In the genomic region with DNA sequence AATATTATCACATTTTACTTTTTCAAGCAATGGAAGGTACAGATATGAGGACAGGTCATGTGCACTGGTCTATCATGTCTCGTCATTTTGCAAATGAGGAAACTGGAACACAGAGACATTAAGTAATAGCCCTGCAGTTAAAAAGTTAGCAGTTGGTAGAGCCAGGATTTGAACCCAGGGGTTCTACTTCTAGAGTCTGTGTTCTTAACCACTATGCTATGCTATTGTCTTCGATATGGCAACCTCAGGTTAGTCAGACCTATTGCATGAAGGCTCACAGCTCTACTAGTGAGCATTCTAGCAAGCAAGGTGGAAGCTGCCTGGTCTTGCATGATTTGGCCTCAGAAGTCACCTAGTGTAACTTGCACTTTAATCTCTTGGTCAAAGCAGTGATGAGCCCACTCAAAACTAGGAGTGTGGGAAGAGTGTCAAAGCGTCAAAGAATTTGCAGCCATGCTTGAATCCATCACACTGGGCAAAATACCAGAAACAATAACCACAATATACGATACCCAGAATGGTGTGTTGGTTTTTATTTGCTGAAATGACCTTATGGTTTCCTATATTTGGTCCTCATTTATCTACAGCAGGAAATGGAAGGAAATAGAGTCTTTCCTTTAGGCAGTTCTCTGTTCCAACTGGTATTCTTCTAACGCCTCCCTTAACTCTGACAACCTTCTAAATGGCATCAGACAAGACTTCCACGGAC, we compare ENCODE assay signal across 18 cellular contexts. TPM values are rescaled to one million over a fixed set of nuclear protein-coding genes. Genes with fewer than 3 reads are reported as not detected.
DNase-seq lines count a peak whose midpoint lies in the region; ATAC-seq, FAIRE-seq and TF ChIP-seq lines count a peak whose summit lies in the region.
"Had no signal": no experiment of that assay in that cellular context is flagged by ENCODE, and none has a peak within 500 bp of the region (broad histone marks: within the 10 kb centered on the region; RNA-seq: fewer than 3 reads in every experiment).

No MANE protein-coding gene starts in this region.

- H3K36me3 ChIP-seq in PC-9 (ENCODE audit: low read depth) (no peaks in the 10 kb centered on the region), endothelial cell of umbilical vein (ENCODE audit: control insufficient read depth in 2 of 2, extremely low read depth in 1 of 2, insufficient read depth in 2 of 2, low read length in 2 of 2) (no peaks in the 10 kb centered on the region), left ventricle myocardium inferior (no peaks in the 10 kb centered on the region), left lung (no peaks in the 10 kb centered on the region)
- H3K36me3 ChIP-seq: heart left ventricle, lower lobe of right lung, neural progenitor cell, uterus had no signal

- H4K20me1 ChIP-seq in PC-9 (ENCODE audit: insufficient read depth) (no peaks in the 10 kb centered on the region), endothelial cell of umbilical vein (replicated peaks; ENCODE audit: control insufficient read depth, extremely low read depth, insufficient read depth, low read length) (no peaks in the 10 kb centered on the region)

- BruUV-seq in PC-9 (replicated peaks; lab: Mats Ljungman, UMichigan), result no TSS peak
- no TSS peak for BruUV-seq in endothelial cell of umbilical vein (replicated peaks; lab: Mats Ljungman, UMichigan)

- peak overlapping the region; percentile 26 for H3K4me2 ChIP-seq in PC-9
- H3K4me2 ChIP-seq in endothelial cell of umbilical vein (ENCODE audit: insufficient read depth, low read length), result peak overlapping the region; percentile 20
- H3K4me2 ChIP-seq: neural progenitor cell had no signal

- H3K79me2 ChIP-seq in PC-9 (ENCODE audit: low read depth), result no peaks in the 10 kb centered on the region
- H3K79me2 ChIP-seq in endothelial cell of umbilical vein (ENCODE audit: control insufficient read depth, insufficient read depth, low read length), result no peaks in the 10 kb centered on the region

- H3K9me2 ChIP-seq in PC-9 (ENCODE audit: insufficient read depth), result no peaks in the 10 kb centered on the region

- H2AFZ ChIP-seq in PC-9 (peak overlapping the region; percentile 6; the same call in 1 of the 2 replicates), endothelial cell of umbilical vein (ENCODE audit: low read depth, low read length) (peak overlapping the region; percentile 14)
- H2AFZ ChIP-seq: neural progenitor cell had no signal

- POLR2A ChIA-PET in PC-9 (lab: Charles Lee; ENCODE audit: unreplicated experiment) (no interaction called here), endothelial cell of umbilical vein (lab: Charles Lee) (no interaction called here)

- no peak overlapping the region for H3K9ac ChIP-seq in endothelial cell of umbilical vein (replicated peaks; ENCODE audit: extremely low read depth, insufficient read depth, low read length)
- H3K9ac ChIP-seq: neural progenitor cell had no signal

- DNase-seq in Ammon's horn (ENCODE audit: low spot score) (peak; percentile 32), HK-2 (ENCODE audit: unreplicated experiment) (peak; percentile 32), PC-9 (peak in 1 of 2 experiments; percentile 34), endothelial cell of umbilical vein (ENCODE audit: low read depth, low spot score) (peak; percentile 69), left ventricle myocardium inferior (no peak), left lung (no peak), C1 segment of cervical spinal cord (lab: John Stamatoyannopoulos, UW) (no peak)
- DNase-seq: activated naive CD4-positive, alpha-beta T cell; effector memory CD4-positive, alpha-beta T cell; heart left ventricle; lower lobe of right lung; NCI-H345; Right ventricle myocardium superior; stimulated activated naive CD4-positive, alpha-beta T cell; uterus had no signal

- H3K27ac ChIP-seq in PC-9 (no peak overlapping the region), endothelial cell of umbilical vein (ENCODE audit: insufficient read depth, low read depth, low read length) (no peak overlapping the region), left ventricle myocardium inferior (replicated peaks) (no peak overlapping the region), left lung (no peak overlapping the region)
- H3K27ac ChIP-seq: heart left ventricle, lower lobe of right lung, neural progenitor cell, uterus had no signal

- H3F3A ChIP-seq in PC-9 (ENCODE audit: insufficient read depth, low read depth), result no peaks in the 10 kb centered on the region

- TF ChIP-seq CTCF in PC-9 (conservative IDR thresholded peaks at IDR 0.05) (no peak), endothelial cell of umbilical vein (IDR thresholded peaks at IDR 0.05; ENCODE audit: extremely low read depth in 1 of 2, insufficient read depth in 1 of 2, low read depth in 1 of 2, low read length in 2 of 2) (no peak), left ventricle myocardium inferior (IDR thresholded peaks at IDR 0.05; ENCODE audit: borderline replicate concordance) (no peak), left lung (IDR thresholded peaks at IDR 0.05) (no peak)

- CTCF ChIA-PET in PC-9 (lab: Charles Lee), result no interaction called here
- CTCF ChIA-PET in endothelial cell of umbilical vein (lab: Charles Lee), result interaction anchor here (1.3 to 2.1 kb wide), 2 partner anchors 11 to 111 kb away, joined by 5 to 6 read pairs; no protein-coding TSS in a partner anchor

- peak; percentile 74 for FAIRE-seq in endothelial cell of umbilical vein (lab: Jason Lieb, UNC)
- FAIRE-seq: TTC549 had no signal

- no peak for TF ChIP-seq POLR2A in endothelial cell of umbilical vein (IDR thresholded peaks at IDR 0.05; ENCODE audit: low read depth, low read length)

- H3K9me3 ChIP-seq in PC-9 (ENCODE audit: insufficient read depth, low read depth) (no peaks in the 10 kb centered on the region), endothelial cell of umbilical vein (replicated peaks; ENCODE audit: control insufficient read depth, insufficient read depth, low read length) (no peaks in the 10 kb centered on the region), left ventricle myocardium inferior (replicated peaks) (no peaks in the 10 kb centered on the region), left lung (no peaks in the 10 kb centered on the region)
- H3K9me3 ChIP-seq: heart left ventricle, lower lobe of right lung, uterus had no signal

- H3K4me3 ChIP-seq in PC-9, result peak overlapping the region; percentile 27; the same call in 1 of the 2 replicates
- H3K4me3 ChIP-seq in endothelial cell of umbilical vein (replicated peaks in 1 of 3; ENCODE audit: insufficient read depth in 1 of 3, low read depth in 1 of 3, low read length in 3 of 3), result no peak overlapping the region
- no peak overlapping the region for H3K4me3 ChIP-seq in left ventricle myocardium inferior
- H3K4me3 ChIP-seq in left lung, result no peak overlapping the region
- H3K4me3 ChIP-seq: heart left ventricle, lower lobe of right lung, neural progenitor cell, uterus had no signal

- intact Hi-C loops in PC-9 (cut with micrococcal nuclease; ENCODE audit: unreplicated experiment), result no loop called here
- intact Hi-C loops in endothelial cell of umbilical vein (cut with micrococcal nuclease), result loop anchor here (2.0 to 5.0 kb wide), 2 partner anchors 22 to 45 kb away; no protein-coding TSS in a partner anchor
- intact Hi-C loops in left ventricle myocardium inferior (cut with micrococcal nuclease), result no loop called here
- intact Hi-C loops in left lung (cut with DNase I), result no loop called here

- dilution Hi-C loops in endothelial cell of umbilical vein (cut with MboI; ENCODE audit: extremely low pct_ligation_motif_present, low sequenced_read_pairs), result no loop called here

- ATAC-seq in HG02885 (IDR thresholded peaks at IDR 0.05; ENCODE audit: poor library complexity, unreplicated experiment), result no peak
- ATAC-seq in left lung, result no peak
- ATAC-seq: heart left ventricle, lower lobe of right lung had no signal

- H3K27me3 ChIP-seq in PC-9 (ENCODE audit: insufficient read depth, low read depth), result no peaks in the 10 kb centered on the region; the same call in none of the 2 replicates
- H3K27me3 ChIP-seq in endothelial cell of umbilical vein (ENCODE audit: control insufficient read depth in 2 of 2, insufficient read depth in 2 of 2, low read length in 2 of 2), result peaks cover 5 to 6% of the 10 kb centered on the region in 2 experiments
- H3K27me3 ChIP-seq in left ventricle myocardium inferior (ENCODE audit: low read depth), result peaks cover 9% of the 10 kb centered on the region
- no peaks in the 10 kb centered on the region for H3K27me3 ChIP-seq in left lung
- H3K27me3 ChIP-seq: neural progenitor cell, uterus had no signal

- no peaks in the 10 kb centered on the region for H3K4me1 ChIP-seq in PC-9 (replicated peaks; ENCODE audit: insufficient read depth)
- peaks cover 13% of the 10 kb centered on the region for H3K4me1 ChIP-seq in endothelial cell of umbilical vein (ENCODE audit: control insufficient read depth, extremely low read depth, insufficient read depth, low read length)
- no peaks in the 10 kb centered on the region for H3K4me1 ChIP-seq in left ventricle myocardium inferior
- no peaks in the 10 kb centered on the region for H3K4me1 ChIP-seq in left lung
- H3K4me1 ChIP-seq: heart left ventricle, lower lobe of right lung, neural progenitor cell, uterus had no signal

- H3K9me1 ChIP-seq in endothelial cell of umbilical vein (replicated peaks; ENCODE audit: control insufficient read depth, extremely low read depth, insufficient read depth, low read length), result no peaks in the 10 kb centered on the region

TF ChIP-seq in endothelial cell of umbilical vein, 7 proteins besides CTCF, POLR2A, EP300 and RAD21:
- TF ChIP-seq FOS (IDR thresholded peaks at IDR 0.05; ENCODE audit: borderline replicate concordance, insufficient read depth, low read length) (no peak), MYC (IDR thresholded peaks at IDR 0.05; ENCODE audit: low read depth, low read length) (no peak), GATA2 (IDR thresholded peaks at IDR 0.05; ENCODE audit: insufficient read depth, insufficient read length, low read depth, low read length) (peak; percentile 52), POLR2AphosphoS5 (IDR thresholded peaks at IDR 0.05; ENCODE audit: insufficient read depth, low read depth, low read length) (peak; percentile 58)

RNA-seq across cellular contexts. Expression of a gene that starts 20.4 kb away (rescaled TPM):
- not detected in 2 replicates for total RNA-seq in PC-9 (2021)
- total RNA-seq in endothelial cell of umbilical vein, result 11.1 and 15.7 TPM in 2 replicates
- 5.5 and 7.1 TPM in 2 replicates for polyA plus RNA-seq in endothelial cell of umbilical vein
- polyA plus RNA-seq in endothelial cell of umbilical vein (2011; cell fraction: cytosol; rRNA removed), result 7.6 and 7.9 TPM in 2 replicates
- polyA plus RNA-seq in endothelial cell of umbilical vein (2011; cell fraction: nucleus; rRNA removed), result 11.6 and 15.8 TPM in 2 replicates
- polyA plus RNA-seq in endothelial cell of umbilical vein (2012), result 10.4 and 14.2 TPM in 2 replicates
- polyA minus RNA-seq in endothelial cell of umbilical vein, result 10.8 and 11.3 TPM in 2 replicates
- polyA minus RNA-seq in endothelial cell of umbilical vein (2011; cell fraction: cytosol; rRNA and poly(A)+ RNA removed), result 52.6 TPM
- polyA minus RNA-seq in endothelial cell of umbilical vein (2011; cell fraction: nucleus; rRNA and poly(A)+ RNA removed), result 18.9 and 21.6 TPM in 2 replicates
- total RNA-seq in left ventricle myocardium inferior, result 2.4 TPM
- 10 to 100 TPM; 15.1 to 38.9 TPM for total RNA-seq in left lung

Comparison
In these comparisons a context has a peak if more than half of its experiments do, and no peak if none do; other contexts are left out.
1. DNase-seq: peak in Ammon's horn (single experiment), HK-2 (single experiment) and endothelial cell of umbilical vein (single experiment); none in left ventricle myocardium inferior (single experiment), left lung (0 of 2) and C1 segment of cervical spinal cord (0 of 14).